ENCODE assay signal across 2 cellular contexts in genomic region chr6:29602564-29603361, GRCh38.
TF ChIP-seq lines count a peak whose summit lies in the region.

No MANE protein-coding gene starts in this region.

TF ChIP-seq in A549, 52 proteins besides CTCF, POLR2A, EP300 and RAD21:
- no peak for TF ChIP-seq FOSL2 (IDR thresholded peaks at IDR 0.05)
- no peak for TF ChIP-seq FOSL2 (CRISPR knock-in tag; IDR thresholded peaks at IDR 0.05)
- no peak for TF ChIP-seq CBX8 (IDR thresholded peaks at IDR 0.05)
- no peak for TF ChIP-seq PHF8 (IDR thresholded peaks at IDR 0.05; ENCODE audit: borderline replicate concordance, low read depth)
- peak; percentile 23 for TF ChIP-seq MAFK (IDR thresholded peaks at IDR 0.05; ENCODE audit: partially characterized antibody)
- no peak for TF ChIP-seq MAX (IDR thresholded peaks at IDR 0.05)

TF ChIP-seq in H1, 55 proteins besides CTCF, POLR2A, EP300 and RAD21:
- TF ChIP-seq SIN3A (conservative IDR thresholded peaks at IDR 0.05 in 1 of 2, IDR thresholded peaks at IDR 0.05 in 1 of 2; ENCODE audit: low read depth in 1 of 2, low read length in 2 of 2) = 0 out of 4 replicates have a peak, but pooled peaks of 1 of the 2 experiments have one; percentile 61
- TF ChIP-seq EGR1 (IDR thresholded peaks at IDR 0.05; ENCODE audit: borderline replicate concordance, low read depth, low read length) = no peak
TF ChIP-seq in H1: peak in this region for 1.
